In the genomic region with DNA sequence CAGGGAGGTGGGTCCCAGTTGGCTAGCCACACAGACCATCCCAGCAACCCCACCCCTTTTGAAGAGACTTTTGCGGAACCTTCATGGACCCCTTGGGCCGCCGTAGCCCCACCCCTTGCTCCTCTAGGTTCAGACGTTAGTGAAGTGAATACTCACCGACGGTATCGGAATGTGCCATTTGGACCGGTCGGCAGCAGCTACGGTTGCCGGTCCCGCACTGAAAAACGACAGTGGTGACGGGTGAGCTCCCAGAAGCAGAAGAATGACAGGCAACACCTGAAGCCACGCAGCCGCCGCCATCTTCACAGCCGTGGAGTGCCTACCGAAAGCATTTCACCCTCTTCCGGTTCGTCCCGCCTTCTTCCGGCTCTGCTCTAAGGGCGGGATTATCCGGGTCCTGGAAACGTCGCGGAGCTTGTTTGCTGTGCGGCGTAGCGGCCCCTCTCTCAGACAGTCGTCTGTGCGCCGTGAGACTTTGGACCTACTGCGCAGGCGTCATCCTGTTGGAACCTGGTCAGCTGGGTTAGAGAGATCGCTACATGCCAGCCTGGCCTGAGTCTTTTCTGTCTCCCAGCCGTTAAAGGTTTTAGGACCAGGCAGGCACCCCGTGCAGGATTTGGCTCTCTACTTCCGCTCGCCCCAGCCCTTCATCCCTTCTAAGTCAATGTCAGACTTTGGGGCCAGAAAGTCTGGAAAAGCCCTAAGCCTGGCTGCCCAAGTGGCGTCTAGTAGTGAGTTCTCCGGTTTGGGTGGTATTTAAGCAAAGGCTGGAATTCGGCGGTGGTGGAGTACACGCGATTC, we compare ENCODE assay signal across 8 cellular contexts. TPM values are rescaled to one million over a fixed set of nuclear protein-coding genes. Genes with fewer than 3 reads are reported as not detected.
A peak's percentile ranks its signal among the peaks of the same experiment; 100 is the strongest.
DNase-seq lines count a peak whose midpoint lies in the region; ATAC-seq, FAIRE-seq and TF ChIP-seq lines count a peak whose summit lies in the region.

A gene with protein sequence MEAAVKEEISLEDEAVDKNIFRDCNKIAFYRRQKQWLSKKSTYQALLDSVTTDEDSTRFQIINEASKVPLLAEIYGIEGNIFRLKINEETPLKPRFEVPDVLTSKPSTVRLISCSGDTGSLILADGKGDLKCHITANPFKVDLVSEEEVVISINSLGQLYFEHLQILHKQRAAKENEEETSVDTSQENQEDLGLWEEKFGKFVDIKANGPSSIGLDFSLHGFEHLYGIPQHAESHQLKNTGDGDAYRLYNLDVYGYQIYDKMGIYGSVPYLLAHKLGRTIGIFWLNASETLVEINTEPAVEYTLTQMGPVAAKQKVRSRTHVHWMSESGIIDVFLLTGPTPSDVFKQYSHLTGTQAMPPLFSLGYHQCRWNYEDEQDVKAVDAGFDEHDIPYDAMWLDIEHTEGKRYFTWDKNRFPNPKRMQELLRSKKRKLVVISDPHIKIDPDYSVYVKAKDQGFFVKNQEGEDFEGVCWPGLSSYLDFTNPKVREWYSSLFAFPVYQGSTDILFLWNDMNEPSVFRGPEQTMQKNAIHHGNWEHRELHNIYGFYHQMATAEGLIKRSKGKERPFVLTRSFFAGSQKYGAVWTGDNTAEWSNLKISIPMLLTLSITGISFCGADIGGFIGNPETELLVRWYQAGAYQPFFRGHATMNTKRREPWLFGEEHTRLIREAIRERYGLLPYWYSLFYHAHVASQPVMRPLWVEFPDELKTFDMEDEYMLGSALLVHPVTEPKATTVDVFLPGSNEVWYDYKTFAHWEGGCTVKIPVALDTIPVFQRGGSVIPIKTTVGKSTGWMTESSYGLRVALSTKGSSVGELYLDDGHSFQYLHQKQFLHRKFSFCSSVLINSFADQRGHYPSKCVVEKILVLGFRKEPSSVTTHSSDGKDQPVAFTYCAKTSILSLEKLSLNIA (N-terminal part only) (plus strand): TSS at position 103 of the 801 bp plus-strand sequence. CDS start 1,281 bp downstream, outside the sequence.
A gene with protein sequence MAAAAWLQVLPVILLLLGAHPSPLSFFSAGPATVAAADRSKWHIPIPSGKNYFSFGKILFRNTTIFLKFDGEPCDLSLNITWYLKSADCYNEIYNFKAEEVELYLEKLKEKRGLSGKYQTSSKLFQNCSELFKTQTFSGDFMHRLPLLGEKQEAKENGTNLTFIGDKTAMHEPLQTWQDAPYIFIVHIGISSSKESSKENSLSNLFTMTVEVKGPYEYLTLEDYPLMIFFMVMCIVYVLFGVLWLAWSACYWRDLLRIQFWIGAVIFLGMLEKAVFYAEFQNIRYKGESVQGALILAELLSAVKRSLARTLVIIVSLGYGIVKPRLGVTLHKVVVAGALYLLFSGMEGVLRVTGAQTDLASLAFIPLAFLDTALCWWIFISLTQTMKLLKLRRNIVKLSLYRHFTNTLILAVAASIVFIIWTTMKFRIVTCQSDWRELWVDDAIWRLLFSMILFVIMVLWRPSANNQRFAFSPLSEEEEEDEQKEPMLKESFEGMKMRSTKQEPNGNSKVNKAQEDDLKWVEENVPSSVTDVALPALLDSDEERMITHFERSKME (minus strand): TSS at position 335 of the 801 bp plus-strand sequence. CDS start 35 bp downstream, at position 300.

- no peak for TF ChIP-seq CTCF in keratinocyte (optimal IDR thresholded peaks at IDR 0.05 in 1 of 3, IDR thresholded peaks at IDR 0.05 in 1 of 3, conservative IDR thresholded peaks at IDR 0.05 in 1 of 3; ENCODE audit: extremely low read depth in 1 of 3, insufficient read depth in 2 of 3, low read length in 3 of 3)

- peak; percentile 98 for TF ChIP-seq POLR2A in GM19099 (IDR thresholded peaks at IDR 0.05; ENCODE audit: extremely low read depth, insufficient read length, low read depth)

- DNase-seq in AG20443 (ENCODE audit: low spot score) (peak; percentile 96), NCI-H510A (lab: John Stamatoyannopoulos, UW) (peak; percentile 94), cerebellum (ENCODE audit: low spot score) (peak; percentile 95), keratinocyte (ENCODE audit: low read depth, low spot score) (peak; percentile 88)
- peak; percentile 92 for DNase-seq in activated CD4-positive, alpha-beta T cell treated with anti-CD3 and anti-CD28 coated beads for 1 hour
- peak; percentile 86 to 87 for DNase-seq in stimulated activated CD4-positive, alpha-beta T cell treated with anti-CD3 and anti-CD28 coated beads, Interleukin-15, amount 100 ng/mL, for 1 hour (ENCODE audit: low read depth in 1 of 2, low spot score in 1 of 2)

- H3K9me3 ChIP-seq in keratinocyte (ENCODE audit: control insufficient read depth, low read depth, low read length): no peaks in the 10 kb centered on the region

- peak; percentile 91 for ATAC-seq in HG03432 (IDR thresholded peaks at IDR 0.05; ENCODE audit: unreplicated experiment)

- peaks cover 2% of the 10 kb centered on the region in 2 experiments for H3K36me3 ChIP-seq in keratinocyte (ENCODE audit: control insufficient read depth in 2 of 2, extremely low read depth in 1 of 2, insufficient read depth in 2 of 2, low read length in 2 of 2)

- H4K20me1 ChIP-seq in keratinocyte (ENCODE audit: control insufficient read depth, extremely low read depth, insufficient read depth, low read length): no peaks in the 10 kb centered on the region

- H2AFZ ChIP-seq in keratinocyte (ENCODE audit: control insufficient read depth, low read length): peak within 1 kb of the TSS; percentile 99

- peaks cover 2% of the 10 kb centered on the region for H3K9me1 ChIP-seq in keratinocyte (ENCODE audit: control insufficient read depth, extremely low read depth, insufficient read depth, low read length)

- no peaks in the 10 kb centered on the region for H3K27me3 ChIP-seq in keratinocyte (ENCODE audit: control insufficient read depth, extremely low read depth, insufficient read depth, low read length)

- dilution Hi-C loops in keratinocyte (cut with MboI; ENCODE audit: extremely low pct_ligation_motif_present, low sequenced_read_pairs): no loop called here

- H3K4me2 ChIP-seq in keratinocyte (ENCODE audit: control insufficient read depth, extremely low read depth, insufficient read depth, low read depth, low read length): peak within 1 kb of the TSS; percentile 100

- H3K4me1 ChIP-seq in keratinocyte (ENCODE audit: control insufficient read depth, extremely low read depth, insufficient read depth, low read length): peaks cover 24% of the 10 kb centered on the region

- peak within 1 kb of the TSS; percentile 70 to 97 (median 86) for H3K4me3 ChIP-seq in keratinocyte (ENCODE audit: control insufficient read depth in 2 of 3, extremely low read depth in 1 of 3, insufficient read depth in 2 of 3, low read depth in 1 of 3, low read length in 3 of 3)

- H3K27ac ChIP-seq in keratinocyte (ENCODE audit: control insufficient read depth, insufficient read depth, low read length): peak within 1 kb of the TSS; percentile 99

- H3K9ac ChIP-seq in keratinocyte (ENCODE audit: control insufficient read depth, extremely low read depth, insufficient read depth, low read length): peak within 1 kb of the TSS; percentile 100

- peaks cover 65% of the 10 kb centered on the region for H3K79me2 ChIP-seq in keratinocyte (ENCODE audit: control insufficient read depth, insufficient read depth, low read length)

- peak; percentile 79 for FAIRE-seq in keratinocyte (lab: Jason Lieb, UNC)

RNA-seq across cellular contexts. Expression of the first gene that starts in this region (rescaled TPM):
- total RNA-seq in cerebellum: 21.3 TPM
- polyA plus RNA-seq in keratinocyte: 21.5 to 46.2 TPM (median 46.2 TPM) in 3 replicates
- 31.6 TPM for polyA plus RNA-seq in keratinocyte (2011; ENCODE audit: low read depth)
- polyA plus RNA-seq in keratinocyte (2011; cell fraction: cytosol; rRNA removed): 16.2 and 30.1 TPM in 2 replicates
- 76.6 and 83.2 TPM in 2 replicates for polyA plus RNA-seq in keratinocyte (2011; cell fraction: nucleus; rRNA removed)
- polyA plus RNA-seq in keratinocyte (2012; ENCODE audit: low replicate concordance): 16.0 and 22.9 TPM in 2 replicates
- 14.7 to 61.4 TPM (median 46.7 TPM) in 3 replicates for polyA minus RNA-seq in keratinocyte
- polyA minus RNA-seq in keratinocyte (2011; cell fraction: cytosol; rRNA and poly(A)+ RNA removed): 24.0 TPM
- 39.0 and 99.7 TPM in 2 replicates for polyA minus RNA-seq in keratinocyte (2011; cell fraction: nucleus; rRNA and poly(A)+ RNA removed)

RNA-seq across cellular contexts. Expression of the second gene that starts in this region (rescaled TPM):
- total RNA-seq in cerebellum: 49.2 TPM
- 38.5 to 43.7 TPM (median 38.7 TPM) in 3 replicates for polyA plus RNA-seq in keratinocyte
- polyA plus RNA-seq in keratinocyte (2011; ENCODE audit: low read depth): 94.5 TPM
- polyA plus RNA-seq in keratinocyte (2011; cell fraction: cytosol; rRNA removed): 12.2 and 21.5 TPM in 2 replicates
- polyA plus RNA-seq in keratinocyte (2011; cell fraction: nucleus; rRNA removed): 48.5 and 76.6 TPM in 2 replicates
- 32.3 and 55.9 TPM in 2 replicates for polyA plus RNA-seq in keratinocyte (2012; ENCODE audit: low replicate concordance)
- 16.6 to 50.9 TPM (median 37.4 TPM) in 3 replicates for polyA minus RNA-seq in keratinocyte
- polyA minus RNA-seq in keratinocyte (2011; cell fraction: cytosol; rRNA and poly(A)+ RNA removed): 45.7 TPM
- 68.6 and 108 TPM in 2 replicates for polyA minus RNA-seq in keratinocyte (2011; cell fraction: nucleus; rRNA and poly(A)+ RNA removed)

Comparison
In these comparisons a context has a peak if more than half of its experiments do, and no peak if none do; other contexts are left out.
1. Peak in every context shown above with its lines: DNase-seq, ATAC-seq, H3K4me3 ChIP-seq and H3K27ac ChIP-seq.